12 cellular contexts compared by ENCODE assay signal in genomic region chr17:64449545-64449944, GRCh38. TPM values are rescaled to one million over a fixed set of nuclear protein-coding genes. Genes with fewer than 3 reads are reported as not detected.
DNase-seq lines count a peak whose midpoint lies in the region; ATAC-seq and TF ChIP-seq lines count a peak whose summit lies in the region.
"Had no signal": no experiment of that assay in that cellular context is flagged by ENCODE, and none has a peak within 500 bp of the region (broad histone marks: within the 10 kb centered on the region; RNA-seq: fewer than 3 reads in every experiment).

No MANE protein-coding gene starts in this region.

- TF ChIP-seq CTCF in OCI-LY3 (IDR thresholded peaks at IDR 0.05; ENCODE audit: low read depth, low read length), result no peak
- no peak for TF ChIP-seq CTCF in progenitor cell of endocrine pancreas (IDR thresholded peaks at IDR 0.05; ENCODE audit: unreplicated experiment)

- H3K9ac ChIP-seq in OCI-LY3 (ENCODE audit: low read length), result no peak overlapping the region

- no peaks in the 10 kb centered on the region for H3K9me3 Mint-ChIP-seq in dendritic cell treated with granulocyte-macrophage colony-stimulating factor and Interleukin-4, amounts not matched to agents 40 ng/mL and 50 ng/mL, for 4 days
- H3K9me3 Mint-ChIP-seq in natural killer cell treated with Interleukin-12 subunit alpha and Interleukin-12 subunit beta and Interleukin-15 and Interleukin-18, amount 100 ng/mL, for 72 hours, result no peaks in the 10 kb centered on the region
- H3K9me3 Mint-ChIP-seq in progenitor cell of endocrine pancreas (ENCODE audit: low read depth), result no peaks in the 10 kb centered on the region
- H3K9me3 Mint-ChIP-seq: activated T-cell treated with anti-CD3 and anti-CD28 coated beads, Interleukin-2, amount 50 U/mL, for 72 hours had no signal

- H3K36me3 Mint-ChIP-seq in dendritic cell treated with granulocyte-macrophage colony-stimulating factor and Interleukin-4, amounts not matched to agents 40 ng/mL and 50 ng/mL, for 4 days (ENCODE audit: low read depth), result peaks cover 49% of the 10 kb centered on the region
- H3K36me3 Mint-ChIP-seq in natural killer cell treated with Interleukin-12 subunit alpha and Interleukin-12 subunit beta and Interleukin-15 and Interleukin-18, amount 100 ng/mL, for 72 hours, result no peaks in the 10 kb centered on the region
- H3K36me3 Mint-ChIP-seq in progenitor cell of endocrine pancreas (ENCODE audit: insufficient read depth), result no peaks in the 10 kb centered on the region
- H3K36me3 Mint-ChIP-seq: CD4-positive, CD25-positive, alpha-beta regulatory T cell had no signal

- H3K79me2 ChIP-seq in OCI-LY3 (ENCODE audit: low read length), result no peaks in the 10 kb centered on the region

- DNase-seq in CD1c-positive myeloid dendritic cell (ENCODE audit: extremely low spot score) (peak; percentile 53), progenitor cell of endocrine pancreas (ENCODE audit: low spot score, unreplicated experiment) (no peak), LoVo (ENCODE audit: low spot score) (no peak)
- no peak for DNase-seq in natural killer cell treated with Interleukin-12 subunit alpha and Interleukin-12 subunit beta and Interleukin-15 and Interleukin-18, amount 100 ng/mL, for 72 hours (ENCODE audit: low spot score)
- DNase-seq in stimulated activated CD4-positive, alpha-beta T cell treated with anti-CD3 and anti-CD28 coated beads, Interleukin-4, amount 100 ng/mL, for 24 hours, result no peak
- DNase-seq: activated T-cell treated with anti-CD3 and anti-CD28 coated beads, Interleukin-2, amount 50 U/mL, for 72 hours; CD4-positive, CD25-positive, alpha-beta regulatory T cell; cortex of kidney; NCI-H446 treated with DMSO at 0.1 percent for 48 hours had no signal

- no peaks in the 10 kb centered on the region for H4K20me1 ChIP-seq in OCI-LY3 (ENCODE audit: insufficient read depth, low read length)

- no peaks in the 10 kb centered on the region for H3K36me3 ChIP-seq in OCI-LY3 (replicated peaks; ENCODE audit: low read depth, low read length)

- peak overlapping the region; percentile 12; the same call in 1 of the 2 replicates for H3K27ac ChIP-seq in OCI-LY3 (ENCODE audit: low read length)

- H3K9me3 ChIP-seq in OCI-LY3 (ENCODE audit: insufficient read depth, low read length), result no peaks in the 10 kb centered on the region

- H3K4me1 ChIP-seq in OCI-LY3 (ENCODE audit: low read length), result peaks cover 11% of the 10 kb centered on the region

- intact Hi-C loops in dendritic cell treated with granulocyte-macrophage colony-stimulating factor and Interleukin-4, amounts not matched to agents 40 ng/mL and 50 ng/mL, for 4 days (cut with micrococcal nuclease), result no loop called here

- H2AFZ ChIP-seq in OCI-LY3 (ENCODE audit: low read depth, low read length), result no peak overlapping the region

- no peaks in the 10 kb centered on the region for H3K27me3 ChIP-seq in OCI-LY3 (ENCODE audit: low read depth, low read length)

- H3K27me3 Mint-ChIP-seq in dendritic cell treated with granulocyte-macrophage colony-stimulating factor and Interleukin-4, amounts not matched to agents 40 ng/mL and 50 ng/mL, for 4 days, result no peaks in the 10 kb centered on the region
- no peaks in the 10 kb centered on the region for H3K27me3 Mint-ChIP-seq in natural killer cell treated with Interleukin-12 subunit alpha and Interleukin-12 subunit beta and Interleukin-15 and Interleukin-18, amount 100 ng/mL, for 72 hours
- H3K27me3 Mint-ChIP-seq in progenitor cell of endocrine pancreas, result no peaks in the 10 kb centered on the region

- H3K27ac Mint-ChIP-seq in dendritic cell treated with granulocyte-macrophage colony-stimulating factor and Interleukin-4, amounts not matched to agents 40 ng/mL and 50 ng/mL, for 4 days, result peak overlapping the region; percentile 97
- peak overlapping the region; percentile 78 to 85 for H3K27ac Mint-ChIP-seq in natural killer cell treated with Interleukin-12 subunit alpha and Interleukin-12 subunit beta and Interleukin-15 and Interleukin-18, amount 100 ng/mL, for 72 hours
- H3K27ac Mint-ChIP-seq in progenitor cell of endocrine pancreas, result no peak overlapping the region
- H3K27ac Mint-ChIP-seq: activated T-cell treated with anti-CD3 and anti-CD28 coated beads, Interleukin-2, amount 50 U/mL, for 72 hours had no signal

- peak overlapping the region; percentile 97 for H3K4me3 Mint-ChIP-seq in dendritic cell treated with granulocyte-macrophage colony-stimulating factor and Interleukin-4, amounts not matched to agents 40 ng/mL and 50 ng/mL, for 4 days
- peak overlapping the region; percentile 82 for H3K4me3 Mint-ChIP-seq in natural killer cell treated with Interleukin-12 subunit alpha and Interleukin-12 subunit beta and Interleukin-15 and Interleukin-18, amount 100 ng/mL, for 72 hours
- no peak overlapping the region for H3K4me3 Mint-ChIP-seq in progenitor cell of endocrine pancreas (ENCODE audit: low read depth)
- H3K4me3 Mint-ChIP-seq: CD4-positive, CD25-positive, alpha-beta regulatory T cell had no signal

- peaks cover 73% of the 10 kb centered on the region for H3K4me1 Mint-ChIP-seq in dendritic cell treated with granulocyte-macrophage colony-stimulating factor and Interleukin-4, amounts not matched to agents 40 ng/mL and 50 ng/mL, for 4 days (ENCODE audit: low read depth)
- peaks cover 16 to 23% of the 10 kb centered on the region in 2 donors for H3K4me1 Mint-ChIP-seq in natural killer cell treated with Interleukin-12 subunit alpha and Interleukin-12 subunit beta and Interleukin-15 and Interleukin-18, amount 100 ng/mL, for 72 hours (ENCODE audit: low read depth in 2 of 2)
- H3K4me1 Mint-ChIP-seq in progenitor cell of endocrine pancreas (ENCODE audit: low read depth), result no peaks in the 10 kb centered on the region

- H3K4me3 ChIP-seq in OCI-LY3 (ENCODE audit: low read length), result 0 out of 2 replicates have a peak overlapping the region, but pooled peaks have one; percentile 48

- H3K4me2 ChIP-seq in OCI-LY3 (ENCODE audit: low read length), result peak overlapping the region; percentile 71

- peak; percentile 57 to 64 for ATAC-seq in natural killer cell treated with Interleukin-12 subunit alpha and Interleukin-12 subunit beta and Interleukin-15 and Interleukin-18, amount 100 ng/mL, for 72 hours
- no peak for ATAC-seq in HG02852 (IDR thresholded peaks at IDR 0.05; ENCODE audit: unreplicated experiment)
- ATAC-seq: activated T-cell treated with anti-CD3 and anti-CD28 coated beads, Interleukin-2, amount 50 U/mL, for 72 hours had no signal

RNA-seq across cellular contexts. Expression of gene MILR1, which starts 0.6 kb away (rescaled TPM):
- total RNA-seq in natural killer cell treated with Interleukin-12 subunit alpha and Interleukin-12 subunit beta and Interleukin-15 and Interleukin-18, amount 100 ng/mL, for 72 hours, result 1 to 10 TPM; 5.0 to 6.9 TPM
- not detected in 2 replicates for total RNA-seq in progenitor cell of endocrine pancreas

RNA-seq across cellular contexts. Expression of gene POLG2, which starts 47.3 kb away (rescaled TPM):
- total RNA-seq in natural killer cell treated with Interleukin-12 subunit alpha and Interleukin-12 subunit beta and Interleukin-15 and Interleukin-18, amount 100 ng/mL, for 72 hours, result 10 to 100 TPM; 32.6 to 61.1 TPM
- total RNA-seq in progenitor cell of endocrine pancreas, result 33.1 and 33.7 TPM in 2 replicates

RNA-seq across cellular contexts. Expression of gene DDX5, which starts 56.5 kb away (rescaled TPM):
- total RNA-seq in natural killer cell treated with Interleukin-12 subunit alpha and Interleukin-12 subunit beta and Interleukin-15 and Interleukin-18, amount 100 ng/mL, for 72 hours, result 1,000 to 10,000 TPM in 1 of 2 donors, 100 to 1,000 TPM in 1; 987 to 1,102 TPM
- total RNA-seq in progenitor cell of endocrine pancreas, result 918 and 925 TPM in 2 replicates

RNA-seq across cellular contexts. Expression of gene CEP95, which starts 57.2 kb away (rescaled TPM):
- 10 to 100 TPM; 47.7 to 74.3 TPM for total RNA-seq in natural killer cell treated with Interleukin-12 subunit alpha and Interleukin-12 subunit beta and Interleukin-15 and Interleukin-18, amount 100 ng/mL, for 72 hours
- 102 and 108 TPM in 2 replicates for total RNA-seq in progenitor cell of endocrine pancreas

RNA-seq across cellular contexts. Expression of gene PECAM1, which starts 58.9 kb away (rescaled TPM):
- total RNA-seq in natural killer cell treated with Interleukin-12 subunit alpha and Interleukin-12 subunit beta and Interleukin-15 and Interleukin-18, amount 100 ng/mL, for 72 hours, result 10 to 100 TPM in 1 of 2 donors, 1 to 10 TPM in 1; 8.1 to 17.1 TPM
- total RNA-seq in progenitor cell of endocrine pancreas, result 0.04 and 0.19 TPM in 2 replicates
